ENCODE assay signal across 10 cellular contexts in genomic region chr6:166656269-166657206, GRCh38. TPM values are rescaled to one million over a fixed set of nuclear protein-coding genes. Genes with fewer than 3 reads are reported as not detected.
DNase-seq lines count a peak whose midpoint lies in the region; ATAC-seq and TF ChIP-seq lines count a peak whose summit lies in the region.
"Had no signal": no experiment of that assay in that cellular context is flagged by ENCODE, and none has a peak within 500 bp of the region (broad histone marks: within the 10 kb centered on the region; RNA-seq: fewer than 3 reads in every experiment).

No MANE protein-coding gene starts in this region.

- peaks cover 11% of the 10 kb centered on the region for H3K27me3 Mint-ChIP-seq in activated CD4-positive, alpha-beta T cell treated with anti-CD3 and anti-CD28 coated beads, Interleukin-2, amount 10 ng/mL, durations not matched to agents 7 days and 5 days
- peaks cover 8% of the 10 kb centered on the region for H3K27me3 Mint-ChIP-seq in activated naive CD8-positive, alpha-beta T cell treated with anti-CD3 and anti-CD28 coated beads for 36 hours
- H3K27me3 Mint-ChIP-seq in stimulated activated naive CD8-positive, alpha-beta T cell treated with anti-CD3 and anti-CD28 coated beads, Interleukin-15, amount 100 ng/mL, for 72 hours = no peaks in the 10 kb centered on the region

- H3K4me1 ChIP-seq in ascending aorta = no peaks in the 10 kb centered on the region

- H3K36me3 ChIP-seq in ascending aorta = no peaks in the 10 kb centered on the region

- H3K4me3 Mint-ChIP-seq in activated CD4-positive, alpha-beta T cell treated with anti-CD3 and anti-CD28 coated beads, Interleukin-2, amount 10 ng/mL, durations not matched to agents 7 days and 5 days = peak overlapping the region; percentile 41
- peak overlapping the region; percentile 68 for H3K4me3 Mint-ChIP-seq in activated naive CD8-positive, alpha-beta T cell treated with anti-CD3 and anti-CD28 coated beads for 36 hours
- H3K4me3 Mint-ChIP-seq in stimulated activated naive CD8-positive, alpha-beta T cell treated with anti-CD3 and anti-CD28 coated beads, Interleukin-15, amount 100 ng/mL, for 72 hours = peak overlapping the region; percentile 45 to 79

- no peaks in the 10 kb centered on the region for H3K27me3 ChIP-seq in ascending aorta

- H3K9me3 ChIP-seq in ascending aorta = no peaks in the 10 kb centered on the region

- no peak overlapping the region for H3K4me3 ChIP-seq in ascending aorta

- H3K4me1 Mint-ChIP-seq in activated CD4-positive, alpha-beta T cell treated with anti-CD3 and anti-CD28 coated beads, Interleukin-2, amount 10 ng/mL, durations not matched to agents 7 days and 5 days = peaks cover 11% of the 10 kb centered on the region
- H3K4me1 Mint-ChIP-seq in activated naive CD8-positive, alpha-beta T cell treated with anti-CD3 and anti-CD28 coated beads for 36 hours = peaks cover 9% of the 10 kb centered on the region
- H3K4me1 Mint-ChIP-seq in stimulated activated naive CD8-positive, alpha-beta T cell treated with anti-CD3 and anti-CD28 coated beads, Interleukin-15, amount 100 ng/mL, for 72 hours = peaks cover 17% of the 10 kb centered on the region

- TF ChIP-seq CTCF in ascending aorta (IDR thresholded peaks at IDR 0.05) = no peak

- CTCF ChIA-PET in activated CD4-positive, alpha-beta T cell treated with anti-CD3 and anti-CD28 coated beads, Interleukin-2, amount 10 ng/mL, durations not matched to agents 7 days and 5 days (lab: Charles Lee) = interaction anchor here (0.6 to 1.1 kb wide), 6 partner anchors 9 to 393 kb away, joined by 3 read pairs; no protein-coding TSS in a partner anchor

- peak; percentile 75 for ATAC-seq in stimulated activated naive CD8-positive, alpha-beta T cell treated with anti-CD3 and anti-CD28 coated beads, Interleukin-15, amount 100 ng/mL, for 72 hours
- ATAC-seq in GM19397 (IDR thresholded peaks at IDR 0.05; ENCODE audit: unreplicated experiment) = no peak

- H3K27ac Mint-ChIP-seq in activated CD4-positive, alpha-beta T cell treated with anti-CD3 and anti-CD28 coated beads, Interleukin-2, amount 10 ng/mL, durations not matched to agents 7 days and 5 days = no peak overlapping the region
- no peak overlapping the region for H3K27ac Mint-ChIP-seq in activated naive CD8-positive, alpha-beta T cell treated with anti-CD3 and anti-CD28 coated beads for 36 hours
- H3K27ac Mint-ChIP-seq in stimulated activated naive CD8-positive, alpha-beta T cell treated with anti-CD3 and anti-CD28 coated beads, Interleukin-15, amount 100 ng/mL, for 72 hours = peak overlapping the region in 1 of 2 donors; percentile 72

- POLR2A ChIA-PET in activated CD4-positive, alpha-beta T cell treated with anti-CD3 and anti-CD28 coated beads, Interleukin-2, amount 10 ng/mL, durations not matched to agents 7 days and 5 days (lab: Charles Lee) = no interaction called here

- no peak overlapping the region for H3K27ac ChIP-seq in ascending aorta

- intact Hi-C loops in ascending aorta (cut with DNase I) = no loop called here

- H3K36me3 Mint-ChIP-seq in activated CD4-positive, alpha-beta T cell treated with anti-CD3 and anti-CD28 coated beads, Interleukin-2, amount 10 ng/mL, durations not matched to agents 7 days and 5 days (ENCODE audit: low read depth) = no peaks in the 10 kb centered on the region
- no peaks in the 10 kb centered on the region for H3K36me3 Mint-ChIP-seq in activated naive CD8-positive, alpha-beta T cell treated with anti-CD3 and anti-CD28 coated beads for 36 hours

- no peak for DNase-seq in activated CD4-positive, alpha-beta T cell treated with anti-CD3 and anti-CD28 coated beads, Interleukin-2, amount 10 ng/mL, durations not matched to agents 7 days and 5 days
- DNase-seq in activated CD4-positive, alpha-beta T cell treated with anti-CD3 and anti-CD28 coated beads, Interleukin-2, amount 50 U/mL, for 4 hours = no peak
- DNase-seq in activated naive CD8-positive, alpha-beta T cell treated with anti-CD3 and anti-CD28 coated beads for 36 hours = no peak
- DNase-seq in left kidney (ENCODE audit: low read depth, low spot score) (peak; percentile 66), NCI-H1092 treated with DMSO at 0.1 percent for 48 hours (lab: John Stamatoyannopoulos, UW) (no peak), ascending aorta (ENCODE audit: low spot score in 2 of 2) (no peak)
- no peak for DNase-seq in stimulated activated naive CD8-positive, alpha-beta T cell treated with anti-CD3 and anti-CD28 coated beads, Interleukin-15, amount 100 ng/mL, for 72 hours
- DNase-seq: NCI-H1105 treated with DMSO at 0.1 percent for 48 hours, OCI-M1 had no signal

- H3K9me3 Mint-ChIP-seq in activated CD4-positive, alpha-beta T cell treated with anti-CD3 and anti-CD28 coated beads, Interleukin-2, amount 10 ng/mL, durations not matched to agents 7 days and 5 days = no peaks in the 10 kb centered on the region
- no peaks in the 10 kb centered on the region for H3K9me3 Mint-ChIP-seq in activated naive CD8-positive, alpha-beta T cell treated with anti-CD3 and anti-CD28 coated beads for 36 hours
- no peaks in the 10 kb centered on the region for H3K9me3 Mint-ChIP-seq in stimulated activated naive CD8-positive, alpha-beta T cell treated with anti-CD3 and anti-CD28 coated beads, Interleukin-15, amount 100 ng/mL, for 72 hours

RNA-seq across cellular contexts. Expression of gene RPS6KA2, which starts 29.5 kb away (rescaled TPM):
- total RNA-seq in activated CD4-positive, alpha-beta T cell treated with anti-CD3 and anti-CD28 coated beads, Interleukin-2, amount 10 ng/mL, durations not matched to agents 7 days and 5 days = 1 to 10 TPM; 3.6 to 4.0 TPM
- 1 to 10 TPM; 3.8 to 4.2 TPM for total RNA-seq in activated naive CD8-positive, alpha-beta T cell treated with anti-CD3 and anti-CD28 coated beads for 36 hours
- 196 TPM for total RNA-seq in ascending aorta

Comparison
In these comparisons a context has a peak if more than half of its experiments do, and no peak if none do; other contexts are left out.
1. RNA of gene RPS6KA2, which starts 29.5 kb away (total RNA-seq): 196 TPM in ascending aorta (single experiment); 3.8 to 4.2 TPM in activated naive CD8-positive, alpha-beta T cell treated with anti-CD3 and anti-CD28 coated beads for 36 hours and 3.6 to 4.0 TPM in activated CD4-positive, alpha-beta T cell treated with anti-CD3 and anti-CD28 coated beads, Interleukin-2, amount 10 ng/mL, durations not matched to agents 7 days and 5 days; every median in the first group is over 10 times any median in the second.
2. Peak in every context shown above with its lines, with median percentiles within 50 percentile points of each other: H3K4me3 Mint-ChIP-seq.